Comparison of ENCODE assay signal across 12 cellular contexts in the genomic region with DNA sequence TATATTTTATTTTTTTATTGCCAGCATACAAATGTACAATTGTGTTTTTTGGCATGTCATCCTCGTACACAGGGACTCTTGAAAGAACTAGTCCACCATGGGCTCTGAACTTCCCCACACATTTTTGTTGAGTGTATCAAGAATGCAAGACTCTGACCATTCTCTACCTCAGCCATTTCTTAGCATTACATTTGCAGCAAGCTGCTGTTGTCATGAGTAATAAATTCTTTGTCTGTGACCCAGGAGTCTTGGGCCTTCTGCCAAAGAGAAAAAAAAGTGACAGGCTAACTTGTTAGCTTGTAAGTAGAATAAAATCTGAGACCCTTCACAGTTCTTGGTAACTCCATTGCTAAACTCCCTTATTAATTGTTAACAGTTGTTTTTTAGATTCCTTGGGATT.
DNase-seq lines count a peak whose midpoint lies in the region; TF ChIP-seq lines count a peak whose summit lies in the region.
"Had no signal": no experiment of that assay in that cellular context is flagged by ENCODE, and none has a peak within 500 bp of the region (broad histone marks: within the 10 kb centered on the region; RNA-seq: fewer than 3 reads in every experiment).

No MANE protein-coding gene starts in this region.

- H3K4me1 Mint-ChIP-seq in chondrocyte (ENCODE audit: low read depth) = peaks cover 19% of the 10 kb centered on the region

- 88% methylated on average over 1 of the region's 1 CpG; no CpG with 5 or more reads in 1 of the 2 experiments for WGBS in mesodermal cell (ENCODE audit: insufficient coverage in 2 of 2), 2 experiments

- DNase-seq in EH (ENCODE audit: low read depth) (peak; percentile 82), MG63 (peak; percentile 48), chondrocyte (ENCODE audit: low spot score) (no peak), midbrain (lab: John Stamatoyannopoulos, UW) (no peak), AG20443 (ENCODE audit: low spot score) (no peak), NCI-H510A treated with DMSO at 0.1 percent for 48 hours (lab: John Stamatoyannopoulos, UW) (no peak)
- no peak for DNase-seq in stimulated activated CD4-positive, alpha-beta T cell treated with anti-CD3 and anti-CD28 coated beads, Interleukin-4, amount 100 ng/mL, for 24 hours
- DNase-seq: activated T-cell treated with anti-CD3 and anti-CD28 coated beads, Interleukin-2, amount 50 U/mL, for 24 hours; CD8-positive, alpha-beta T cell; hypothalamus; stimulated activated CD4-positive, alpha-beta T cell treated with anti-CD3 and anti-CD28 coated beads, Interleukin-4, amount 100 ng/mL, for 4 hours had no signal

- H3K36me3 Mint-ChIP-seq in chondrocyte (ENCODE audit: low read depth) = no peaks in the 10 kb centered on the region
- H3K36me3 Mint-ChIP-seq: CD8-positive, alpha-beta T cell had no signal

- H3K27me3 ChIP-seq in MG63 = no peaks in the 10 kb centered on the region

- H3K27ac Mint-ChIP-seq in chondrocyte (ENCODE audit: unreplicated experiment) = peak overlapping the region; percentile 79
- H3K27ac Mint-ChIP-seq: activated T-cell treated with anti-CD3 and anti-CD28 coated beads, Interleukin-2, amount 50 U/mL, for 24 hours; CD8-positive, alpha-beta T cell had no signal

- no peaks in the 10 kb centered on the region for H3K4me1 ChIP-seq in mesodermal cell (ENCODE audit: control insufficient read depth, insufficient read depth, low read length, poor library complexity, severe bottlenecking)

- no peaks in the 10 kb centered on the region for H3K27me3 Mint-ChIP-seq in chondrocyte (ENCODE audit: low read depth)
- H3K27me3 Mint-ChIP-seq: activated T-cell treated with anti-CD3 and anti-CD28 coated beads, Interleukin-2, amount 50 U/mL, for 24 hours had no signal

- H3K27ac ChIP-seq in mesodermal cell (ENCODE audit: low read depth, low read length, severe bottlenecking) = peak overlapping the region; percentile 50

- H3K4me3 Mint-ChIP-seq in chondrocyte (ENCODE audit: unreplicated experiment) = no peak overlapping the region
- H3K4me3 Mint-ChIP-seq: activated T-cell treated with anti-CD3 and anti-CD28 coated beads, Interleukin-2, amount 50 U/mL, for 24 hours; CD8-positive, alpha-beta T cell had no signal

- no peak for TF ChIP-seq CTCF in chondrocyte (IDR thresholded peaks at IDR 0.05)

- H3K36me3 ChIP-seq in MG63 = no peaks in the 10 kb centered on the region
- no peaks in the 10 kb centered on the region for H3K36me3 ChIP-seq in mesodermal cell (ENCODE audit: control insufficient read depth, insufficient read depth, low read length)

- H3K9me3 ChIP-seq in MG63 (no peaks in the 10 kb centered on the region), mesodermal cell (ENCODE audit: control insufficient read depth, low read length) (no peaks in the 10 kb centered on the region)

- H3K9me3 Mint-ChIP-seq in chondrocyte (ENCODE audit: low read depth) = no peaks in the 10 kb centered on the region

- H3K4me3 ChIP-seq in MG63 (no peak overlapping the region), mesodermal cell (ENCODE audit: extremely low read depth, insufficient read depth, low read length, poor library complexity, severe bottlenecking) (no peak overlapping the region)

Comparison
In these comparisons a context has a peak if more than half of its experiments do, and no peak if none do; other contexts are left out.
1. DNase-seq: peak in EH (single experiment) and MG63 (single experiment); none in chondrocyte (single experiment), midbrain (single experiment), AG20443 (single experiment), NCI-H510A treated with DMSO at 0.1 percent for 48 hours (single experiment) and stimulated activated CD4-positive, alpha-beta T cell treated with anti-CD3 and anti-CD28 coated beads, Interleukin-4, amount 100 ng/mL, for 24 hours (single experiment).